Comparison of ENCODE assay signal across 1 cellular context in genomic region chr21:35483267-35483666, GRCh38.
TF ChIP-seq lines count a peak whose summit lies in the region.

No MANE protein-coding gene starts in this region.

TF ChIP-seq in endothelial cell of umbilical vein, 7 proteins besides CTCF, POLR2A, EP300 and RAD21:
- TF ChIP-seq FOS (IDR thresholded peaks at IDR 0.05; ENCODE audit: borderline replicate concordance, insufficient read depth, low read length) (peak; percentile 54), MAX (IDR thresholded peaks at IDR 0.05; ENCODE audit: insufficient read depth, insufficient read length) (no peak), GATA2 (IDR thresholded peaks at IDR 0.05; ENCODE audit: insufficient read depth, insufficient read length, low read depth, low read length) (peak; percentile 99), POLR2AphosphoS5 (IDR thresholded peaks at IDR 0.05; ENCODE audit: insufficient read depth, low read depth, low read length) (peak; percentile 74), MYC (IDR thresholded peaks at IDR 0.05; ENCODE audit: low read depth, low read length) (no peak), EZH2 (IDR thresholded peaks at IDR 0.05; ENCODE audit: borderline replicate concordance, low read depth, low read length, severe bottlenecking) (no peak), JUN (IDR thresholded peaks at IDR 0.05; ENCODE audit: borderline replicate concordance, insufficient read depth, insufficient read length, low read depth) (peak; percentile 59)
TF ChIP-seq in endothelial cell of umbilical vein: peak in this region for 4.
